In the genomic region with DNA sequence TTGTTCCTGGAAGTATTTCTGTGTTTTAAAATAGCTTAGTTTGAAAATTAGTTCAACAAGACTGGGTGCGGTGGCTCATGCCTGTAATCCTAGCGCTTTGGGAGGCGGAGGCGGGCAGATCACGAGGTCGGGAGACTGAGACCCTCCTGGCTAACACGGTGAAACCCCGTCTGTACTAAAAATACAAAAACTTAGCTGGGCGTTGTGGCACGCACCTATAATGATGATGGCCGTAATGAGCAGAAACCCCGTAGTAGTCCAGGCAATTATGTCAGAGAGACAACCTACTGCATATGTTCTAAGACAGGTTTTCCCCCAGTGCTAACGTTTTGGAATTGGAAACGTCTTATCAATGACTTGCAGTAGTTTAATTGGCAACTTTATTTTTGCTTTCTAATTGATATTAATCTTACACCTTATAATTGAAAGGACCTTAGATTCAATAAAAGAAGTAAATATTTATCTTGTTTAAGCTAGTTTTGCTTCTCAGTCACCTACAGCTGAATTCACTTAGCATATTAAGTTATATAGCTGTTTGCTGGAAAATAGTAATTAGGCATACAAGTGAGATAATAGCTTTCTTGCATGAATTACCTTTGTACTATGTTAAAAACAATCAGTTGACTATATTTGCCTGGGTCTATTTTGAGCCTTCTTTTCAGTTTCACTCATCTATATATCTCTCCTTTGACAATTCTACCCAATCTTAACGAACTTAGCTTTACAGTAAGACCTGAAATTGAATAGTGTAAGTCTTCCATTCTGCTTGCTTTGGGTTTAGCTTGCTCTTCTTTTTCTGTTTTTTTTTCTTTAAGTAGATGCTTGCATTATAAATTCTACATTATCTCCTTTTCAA, we compare ENCODE assay signal across 2 cellular contexts.
TF ChIP-seq lines count a peak whose summit lies in the region.

No MANE protein-coding gene starts in this region.

TF ChIP-seq in GM12891, 5 proteins besides CTCF, POLR2A, EP300 and RAD21:
- TF ChIP-seq TAF1 (IDR thresholded peaks at IDR 0.05; ENCODE audit: low read depth, low read length), result no peak
- TF ChIP-seq POLR2AphosphoS5 (IDR thresholded peaks at IDR 0.05; ENCODE audit: low read depth, low read length), result no peak
- TF ChIP-seq PAX5 (IDR thresholded peaks at IDR 0.05; ENCODE audit: insufficient read depth, low read length, severe bottlenecking), result no peak
- no peak for TF ChIP-seq SPI1 (IDR thresholded peaks at IDR 0.05; ENCODE audit: low read depth, low read length)
- TF ChIP-seq POU2F2 (IDR thresholded peaks at IDR 0.05; ENCODE audit: low read depth, low read length), result no peak

TF ChIP-seq in HepG2, 621 proteins besides CTCF, POLR2A, EP300 and RAD21:
- TF ChIP-seq, protein P1, sequence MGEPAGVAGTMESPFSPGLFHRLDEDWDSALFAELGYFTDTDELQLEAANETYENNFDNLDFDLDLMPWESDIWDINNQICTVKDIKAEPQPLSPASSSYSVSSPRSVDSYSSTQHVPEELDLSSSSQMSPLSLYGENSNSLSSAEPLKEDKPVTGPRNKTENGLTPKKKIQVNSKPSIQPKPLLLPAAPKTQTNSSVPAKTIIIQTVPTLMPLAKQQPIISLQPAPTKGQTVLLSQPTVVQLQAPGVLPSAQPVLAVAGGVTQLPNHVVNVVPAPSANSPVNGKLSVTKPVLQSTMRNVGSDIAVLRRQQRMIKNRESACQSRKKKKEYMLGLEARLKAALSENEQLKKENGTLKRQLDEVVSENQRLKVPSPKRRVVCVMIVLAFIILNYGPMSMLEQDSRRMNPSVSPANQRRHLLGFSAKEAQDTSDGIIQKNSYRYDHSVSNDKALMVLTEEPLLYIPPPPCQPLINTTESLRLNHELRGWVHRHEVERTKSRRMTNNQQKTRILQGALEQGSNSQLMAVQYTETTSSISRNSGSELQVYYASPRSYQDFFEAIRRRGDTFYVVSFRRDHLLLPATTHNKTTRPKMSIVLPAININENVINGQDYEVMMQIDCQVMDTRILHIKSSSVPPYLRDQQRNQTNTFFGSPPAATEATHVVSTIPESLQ (CRISPR knock-in tag; conservative IDR thresholded peaks at IDR 0.05), result no peak
- TF ChIP-seq, protein P2, sequence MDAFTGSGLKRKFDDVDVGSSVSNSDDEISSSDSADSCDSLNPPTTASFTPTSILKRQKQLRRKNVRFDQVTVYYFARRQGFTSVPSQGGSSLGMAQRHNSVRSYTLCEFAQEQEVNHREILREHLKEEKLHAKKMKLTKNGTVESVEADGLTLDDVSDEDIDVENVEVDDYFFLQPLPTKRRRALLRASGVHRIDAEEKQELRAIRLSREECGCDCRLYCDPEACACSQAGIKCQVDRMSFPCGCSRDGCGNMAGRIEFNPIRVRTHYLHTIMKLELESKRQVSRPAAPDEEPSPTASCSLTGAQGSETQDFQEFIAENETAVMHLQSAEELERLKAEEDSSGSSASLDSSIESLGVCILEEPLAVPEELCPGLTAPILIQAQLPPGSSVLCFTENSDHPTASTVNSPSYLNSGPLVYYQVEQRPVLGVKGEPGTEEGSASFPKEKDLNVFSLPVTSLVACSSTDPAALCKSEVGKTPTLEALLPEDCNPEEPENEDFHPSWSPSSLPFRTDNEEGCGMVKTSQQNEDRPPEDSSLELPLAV (CRISPR knock-in tag; conservative IDR thresholded peaks at IDR 0.05; ENCODE audit: low read depth), result no peak
- TF ChIP-seq RAD51 (IDR thresholded peaks at IDR 0.05; ENCODE audit: borderline replicate concordance), result no peak
- TF ChIP-seq, protein P3, sequence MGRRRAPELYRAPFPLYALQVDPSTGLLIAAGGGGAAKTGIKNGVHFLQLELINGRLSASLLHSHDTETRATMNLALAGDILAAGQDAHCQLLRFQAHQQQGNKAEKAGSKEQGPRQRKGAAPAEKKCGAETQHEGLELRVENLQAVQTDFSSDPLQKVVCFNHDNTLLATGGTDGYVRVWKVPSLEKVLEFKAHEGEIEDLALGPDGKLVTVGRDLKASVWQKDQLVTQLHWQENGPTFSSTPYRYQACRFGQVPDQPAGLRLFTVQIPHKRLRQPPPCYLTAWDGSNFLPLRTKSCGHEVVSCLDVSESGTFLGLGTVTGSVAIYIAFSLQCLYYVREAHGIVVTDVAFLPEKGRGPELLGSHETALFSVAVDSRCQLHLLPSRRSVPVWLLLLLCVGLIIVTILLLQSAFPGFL (CRISPR knock-in tag; IDR thresholded peaks at IDR 0.05), result no peak
